10 cellular contexts compared by ENCODE assay signal in the genomic region with DNA sequence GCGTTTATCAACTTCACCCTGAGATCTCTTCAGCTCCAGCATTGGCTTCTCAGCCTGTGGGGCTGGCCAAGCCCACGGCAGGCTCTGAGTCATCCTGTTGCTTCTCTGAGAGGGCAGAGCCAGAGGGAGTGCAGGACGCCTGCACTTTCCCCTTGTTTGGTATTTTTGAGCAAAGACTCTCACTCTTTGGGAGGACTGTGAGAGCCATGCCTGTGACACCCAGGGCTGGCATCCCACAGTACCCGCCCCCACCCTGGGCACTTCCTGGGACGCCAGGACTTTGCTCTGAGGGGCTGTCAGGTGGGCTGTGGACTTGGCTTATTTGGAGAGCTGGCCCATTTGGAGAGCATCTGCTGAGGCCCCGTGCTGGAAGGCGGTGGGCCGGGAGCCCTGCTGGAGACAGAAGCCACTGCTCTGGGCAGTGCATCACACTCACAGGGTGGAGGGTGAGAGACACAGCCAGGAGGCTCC. TPM values are rescaled to one million over a fixed set of nuclear protein-coding genes. Genes with fewer than 3 reads are reported as not detected.
DNase-seq lines count a peak whose midpoint lies in the region; ATAC-seq and TF ChIP-seq lines count a peak whose summit lies in the region.
"Had no signal": no experiment of that assay in that cellular context is flagged by ENCODE, and none has a peak within 500 bp of the region (broad histone marks: within the 10 kb centered on the region; RNA-seq: fewer than 3 reads in every experiment).

No MANE protein-coding gene starts in this region.

- intact Hi-C loops in HCT116 (cut with micrococcal nuclease), result no loop called here
- intact Hi-C loops in thyroid gland (cut with DNase I), result no loop called here

- no peaks in the 10 kb centered on the region for H3K27me3 ChIP-seq in HCT116 (ENCODE audit: insufficient read depth, low read length)
- H3K27me3 ChIP-seq in thyroid gland, result no peaks in the 10 kb centered on the region

- no peaks in the 10 kb centered on the region for H3K36me3 Mint-ChIP-seq in activated naive CD4-positive, alpha-beta T cell treated with anti-CD3 and anti-CD28 coated beads, Interleukin-2, amount 50 U/mL, for 72 hours
- H3K36me3 Mint-ChIP-seq: T-cell had no signal

- in situ Hi-C loops in astrocyte of the spinal cord (cut with HindIII; ENCODE audit: low sequenced_read_pairs), result no loop called here

- POLR2A ChIA-PET in HCT116 (lab: Charles Lee), result no interaction called here

- BruUV-seq in HCT116 (replicated peaks; lab: Mats Ljungman, UMichigan), result no TSS peak

- no peak overlapping the region for H2AFZ ChIP-seq in HCT116 (ENCODE audit: low read depth, low read length, poor library complexity, severe bottlenecking)

- H3K9me3 Mint-ChIP-seq in activated naive CD4-positive, alpha-beta T cell treated with anti-CD3 and anti-CD28 coated beads, Interleukin-2, amount 50 U/mL, for 72 hours, result no peaks in the 10 kb centered on the region
- H3K9me3 Mint-ChIP-seq: T-cell had no signal

- CTCF ChIA-PET in HCT116 (lab: Charles Lee), result interaction anchor here (1.8 kb wide), 1 partner anchor 28 kb away, joined by 7 read pairs; no protein-coding TSS in a partner anchor

- no peak for TF ChIP-seq RAD21 in HCT116 (IDR thresholded peaks at IDR 0.05; ENCODE audit: low read depth)

- no peaks in the 10 kb centered on the region for H3K9me2 ChIP-seq in HCT116 (ENCODE audit: insufficient read depth)

- no peak overlapping the region for H3K4me2 ChIP-seq in HCT116 (ENCODE audit: low read length)

- no peak for DNase-seq in HCT116 (ENCODE audit: low read depth, low spot score)
- DNase-seq in astrocyte of the spinal cord (ENCODE audit: low read depth, low spot score), result peak; percentile 80
- peak; percentile 77 for DNase-seq in iris pigment epithelial cell (ENCODE audit: low read depth)
- peak; percentile 70 to 76 for DNase-seq in thyroid gland
- no peak for DNase-seq in GDM1 (lab: John Stamatoyannopoulos, UW)
- DNase-seq in activated naive CD4-positive, alpha-beta T cell treated with anti-CD3 and anti-CD28 coated beads, Interleukin-2, amount 50 U/mL, for 72 hours (ENCODE audit: low spot score in 2 of 2), result no peak
- no peak for DNase-seq in activated T-cell treated with anti-CD3 and anti-CD28 coated beads, Interleukin-2, amount 50 U/mL, for 48 hours
- DNase-seq in NCI-H345 (lab: John Stamatoyannopoulos, UW), result no peak
- DNase-seq: NCI-H1092 treated with DMSO at 0.1 percent for 48 hours, T-cell had no signal

- H3K9me3 ChIP-seq in HCT116 (ENCODE audit: control insufficient read depth in 1 of 2, insufficient read depth in 1 of 2, low read depth in 1 of 2, low read length in 2 of 2) (no peaks in the 10 kb centered on the region), thyroid gland (no peaks in the 10 kb centered on the region)

- RAD21 ChIA-PET in HCT116 (lab: Charles Lee; ENCODE audit: low non-redundant PET in 1 of 2, low total read pairs in 2 of 2, uncharacterized antibody in 2 of 2, unreplicated experiment in 2 of 2), result no interaction called here

- H3K27ac ChIP-seq in HCT116 (ENCODE audit: low read depth, low read length) (no peak overlapping the region), thyroid gland (peak overlapping the region; percentile 26 to 65 (median 59))

- WGBS in thyroid gland, 2 donors, result 36 to 63% methylated on average over 4 to 8 of the region's 8 CpGs

- TF ChIP-seq CTCF in HCT116 (IDR thresholded peaks at IDR 0.05 in 2 of 3, conservative IDR thresholded peaks at IDR 0.05 in 1 of 3; ENCODE audit: borderline replicate concordance in 1 of 3, insufficient read depth in 1 of 3, low read depth in 2 of 3, low read length in 2 of 3) (no peak), astrocyte of the spinal cord (IDR thresholded peaks at IDR 0.05; ENCODE audit: low read depth, low read length) (no peak), thyroid gland (IDR thresholded peaks at IDR 0.05) (no peak)

- ATAC-seq in HCT116, result peak; percentile 70
- ATAC-seq in activated naive CD4-positive, alpha-beta T cell treated with anti-CD3 and anti-CD28 coated beads, Interleukin-2, amount 50 U/mL, for 72 hours, result no peak
- ATAC-seq: T-cell had no signal

- no peaks in the 10 kb centered on the region; the same call in 1 of the 2 replicates for H3K79me2 ChIP-seq in HCT116 (ENCODE audit: insufficient read depth, low read length)

- no peaks in the 10 kb centered on the region for H3K36me3 ChIP-seq in HCT116 (ENCODE audit: control insufficient read depth in 1 of 2, insufficient read depth in 2 of 2, low read length in 2 of 2)
- H3K36me3 ChIP-seq in thyroid gland, result peaks cover 0 to 6% of the 10 kb centered on the region in 2 donors

- H4K20me1 ChIP-seq in HCT116 (ENCODE audit: insufficient read depth), result no peaks in the 10 kb centered on the region

- H3K4me1 ChIP-seq in HCT116 (ENCODE audit: control insufficient read depth in 1 of 2, insufficient read depth in 2 of 2, low read length in 2 of 2) (peaks cover 25 to 46% of the 10 kb centered on the region in 2 experiments; a peak in 3 of 4 replicates), thyroid gland (peaks cover 26 to 29% of the 10 kb centered on the region in 2 donors)

- H3K4me3 ChIP-seq in HCT116 (replicated peaks in 1 of 2; ENCODE audit: low read depth in 1 of 2, low read length in 2 of 2) (no peak overlapping the region), astrocyte of the spinal cord (ENCODE audit: low read depth, low read length) (no peak overlapping the region), thyroid gland (replicated peaks in 1 of 3) (no peak overlapping the region)

- no peak overlapping the region for H3K27ac Mint-ChIP-seq in activated naive CD4-positive, alpha-beta T cell treated with anti-CD3 and anti-CD28 coated beads, Interleukin-2, amount 50 U/mL, for 72 hours
- H3K27ac Mint-ChIP-seq: T-cell had no signal

- no peak overlapping the region for H3K9ac ChIP-seq in HCT116 (ENCODE audit: low read length)

- TF ChIP-seq POLR2A in HCT116 (IDR thresholded peaks at IDR 0.05; ENCODE audit: borderline replicate concordance, extremely low read depth, insufficient read depth, insufficient read length), result no peak
- TF ChIP-seq POLR2A in thyroid gland (IDR thresholded peaks at IDR 0.05), result no peak

TF ChIP-seq in HCT116, 20 proteins besides CTCF, POLR2A, EP300 and RAD21:
- no peak for TF ChIP-seq YY1 (IDR thresholded peaks at IDR 0.05; ENCODE audit: extremely low read depth, insufficient replicate concordance, low read depth, low read length)
- no peak for TF ChIP-seq CBX3 (IDR thresholded peaks at IDR 0.05; ENCODE audit: low read depth)
- no peak for TF ChIP-seq TCF7L2 (IDR thresholded peaks at IDR 0.05; ENCODE audit: borderline replicate concordance, extremely low read depth, insufficient read depth, insufficient read length)

RNA-seq across cellular contexts. Expression of a gene that starts 37.4 kb away (rescaled TPM):
- total RNA-seq in HCT116 (2021; ENCODE audit: unreplicated experiment) (23.5 TPM), thyroid gland (10 to 100 TPM; 10.9 to 22.8 (median 14.8) TPM)
- polyA plus RNA-seq in HCT116 (2012), result 13.2 and 14.7 TPM in 2 replicates
- 1 to 10 TPM in 1 of 2 donors, under 1 TPM in 1; 0.48 to 1.4 TPM for total RNA-seq in activated naive CD4-positive, alpha-beta T cell treated with anti-CD3 and anti-CD28 coated beads, Interleukin-2, amount 50 U/mL, for 72 hours

Comparison
In these comparisons a context has a peak if more than half of its experiments do, and no peak if none do; other contexts are left out.
1. DNase-seq: peak in astrocyte of the spinal cord (single experiment), iris pigment epithelial cell (single experiment) and thyroid gland (2 of 2); none in HCT116 (single experiment), GDM1 (single experiment), activated naive CD4-positive, alpha-beta T cell treated with anti-CD3 and anti-CD28 coated beads, Interleukin-2, amount 50 U/mL, for 72 hours (0 of 2), activated T-cell treated with anti-CD3 and anti-CD28 coated beads, Interleukin-2, amount 50 U/mL, for 48 hours (0 of 2) and NCI-H345 (single experiment).
2. RNA of a gene that starts 37.4 kb away (total RNA-seq): 23.5 TPM in HCT116 (single experiment) and 10.9 to 22.8 TPM in thyroid gland; 0.48 to 1.4 TPM in activated naive CD4-positive, alpha-beta T cell treated with anti-CD3 and anti-CD28 coated beads, Interleukin-2, amount 50 U/mL, for 72 hours; every median in the first group is over 4 times any median in the second.